Comparison of ENCODE assay signal across 34 cellular contexts in genomic region chr2:174711206-174711605, GRCh38. TPM values are rescaled to one million over a fixed set of nuclear protein-coding genes. Genes with fewer than 3 reads are reported as not detected.
DNase-seq lines count a peak whose midpoint lies in the region; ATAC-seq and TF ChIP-seq lines count a peak whose summit lies in the region.
"Had no signal": no experiment of that assay in that cellular context is flagged by ENCODE, and none has a peak within 500 bp of the region (broad histone marks: within the 10 kb centered on the region; RNA-seq: fewer than 3 reads in every experiment).

No MANE protein-coding gene starts in this region.

- ATAC-seq in psoas muscle = no peak
- ATAC-seq: activated T-helper 17 cell treated with anti-CD3 and anti-CD28 coated beads, Interleukin-2, amount 50 U/mL, for 72 hours; K562; left cardiac atrium; right lobe of liver had no signal

- POLR2A ChIA-PET in AG04450 (lab: Yijun Ruan, JAX) = no interaction called here

- DNase-seq in AG04450 (ENCODE audit: low read depth, low spot score) = peak; percentile 39
- DNase-seq in HK-2 (ENCODE audit: unreplicated experiment) = peak; percentile 31
- DNase-seq in brain microvascular endothelial cell = peak; percentile 43
- DNase-seq in islet precursor cell = peak; percentile 86
- DNase-seq in activated naive CD8-positive, alpha-beta T cell treated with anti-CD3 and anti-CD28 coated beads for 36 hours = no peak
- no peak for DNase-seq in amygdala (lab: John Stamatoyannopoulos, UW)
- DNase-seq in psoas muscle = no peak
- DNase-seq in Peyer's patch = no peak
- DNase-seq: 8988T; activated CD4-positive, alpha-beta memory T cell treated with anti-CD3 and anti-CD28 coated beads, Interleukin-2, amount 10 ng/mL, durations not matched to agents 7 days and 5 days; activated CD4-positive, alpha-beta T cell treated with anti-CD3 and anti-CD28 coated beads for 1 hour; activated naive CD4-positive, alpha-beta T cell treated with anti-CD3 and anti-CD28 coated beads, Interleukin-2, amount 50 U/mL, for 16 hours; AML-193; aorta; GDM1; H9; head of caudate nucleus; left cardiac atrium; mammary epithelial cell; NCI-H1417; NCI-H2029 treated with DMSO at 0.1 percent for 48 hours; NCI-H345; NCI-H774; posterior cingulate gyrus; right lobe of liver; RPMI8226; thyroid gland had no signal

- H3K9me3 Mint-ChIP-seq in activated naive CD8-positive, alpha-beta T cell treated with anti-CD3 and anti-CD28 coated beads for 36 hours = no peaks in the 10 kb centered on the region
- H3K9me3 Mint-ChIP-seq: activated CD4-positive, alpha-beta memory T cell treated with anti-CD3 and anti-CD28 coated beads, Interleukin-2, amount 10 ng/mL, durations not matched to agents 7 days and 5 days; activated T-helper 17 cell treated with anti-CD3 and anti-CD28 coated beads, Interleukin-2, amount 50 U/mL, for 72 hours; H9; neural progenitor cell; stimulated activated naive CD8-positive, alpha-beta T cell treated with anti-CD3 and anti-CD28 coated beads, Interleukin-15, Interleukin-2, amounts not matched to agents 100 ng/mL and 50 ng/mL, for 24 hours; T-helper 1 cell treated with Interleukin-12 subunit alpha and Interleukin-12 subunit beta and Interleukin-4 antibody, amounts not matched to agents 30 μg/mL and 1 μg/mL, for 36 hours had no signal

- peaks cover 4% of the 10 kb centered on the region for H3K27me3 Mint-ChIP-seq in activated naive CD8-positive, alpha-beta T cell treated with anti-CD3 and anti-CD28 coated beads for 36 hours

- TF ChIP-seq POLR2A in Peyer's patch (IDR thresholded peaks at IDR 0.05) = no peak

- peaks cover 13% of the 10 kb centered on the region for H3K4me1 Mint-ChIP-seq in activated naive CD8-positive, alpha-beta T cell treated with anti-CD3 and anti-CD28 coated beads for 36 hours
- H3K4me1 Mint-ChIP-seq: activated T-helper 17 cell treated with anti-CD3 and anti-CD28 coated beads, Interleukin-2, amount 50 U/mL, for 72 hours; H9; neural progenitor cell had no signal

- H3K4me1 ChIP-seq in psoas muscle = no peaks in the 10 kb centered on the region
- H3K4me1 ChIP-seq in Peyer's patch = no peaks in the 10 kb centered on the region
- H3K4me1 ChIP-seq: neural progenitor cell, right lobe of liver, SJSA1, thyroid gland had no signal

- CTCF ChIA-PET in AG04450 (lab: Charles Lee) = interaction anchor here (0.6 kb wide), 1 partner anchor 14 kb away, joined by 3 read pairs; no protein-coding TSS in a partner anchor

- WGBS in psoas muscle, 3 donors = 86 to 90% (median 90%) methylated on average over 6 of the region's 6 CpGs

- H3K9me3 ChIP-seq in AG04450 (ENCODE audit: control insufficient read depth, insufficient read depth, low read length) (peaks cover 6% of the 10 kb centered on the region; the same call in 1 of the 2 replicates), psoas muscle (no peaks in the 10 kb centered on the region), Peyer's patch (no peaks in the 10 kb centered on the region)
- H3K9me3 ChIP-seq: right lobe of liver, SJSA1, thyroid gland had no signal

- H3K27ac Mint-ChIP-seq in activated naive CD8-positive, alpha-beta T cell treated with anti-CD3 and anti-CD28 coated beads for 36 hours = no peak overlapping the region
- H3K27ac Mint-ChIP-seq: activated CD4-positive, alpha-beta memory T cell treated with anti-CD3 and anti-CD28 coated beads, Interleukin-2, amount 10 ng/mL, durations not matched to agents 7 days and 5 days; activated T-helper 17 cell treated with anti-CD3 and anti-CD28 coated beads, Interleukin-2, amount 50 U/mL, for 72 hours; H9; neural progenitor cell; stimulated activated naive CD8-positive, alpha-beta T cell treated with anti-CD3 and anti-CD28 coated beads, Interleukin-15, Interleukin-2, amounts not matched to agents 100 ng/mL and 50 ng/mL, for 24 hours; T-helper 1 cell treated with Interleukin-12 subunit alpha and Interleukin-12 subunit beta and Interleukin-4 antibody, amounts not matched to agents 30 μg/mL and 1 μg/mL, for 36 hours had no signal

- H3K4me3 ChIP-seq in AG04450 (ENCODE audit: low read depth, low read length) (no peak overlapping the region), brain microvascular endothelial cell (ENCODE audit: low read depth, low read length) (no peak overlapping the region), psoas muscle (no peak overlapping the region), Peyer's patch (no peak overlapping the region)
- H3K4me3 ChIP-seq: K562, neural progenitor cell, right lobe of liver, SJSA1, thyroid gland had no signal

- intact Hi-C loops in psoas muscle (cut with DNase I) = no loop called here

- no peak overlapping the region for H3K4me3 Mint-ChIP-seq in activated naive CD8-positive, alpha-beta T cell treated with anti-CD3 and anti-CD28 coated beads for 36 hours
- H3K4me3 Mint-ChIP-seq: activated CD4-positive, alpha-beta memory T cell treated with anti-CD3 and anti-CD28 coated beads, Interleukin-2, amount 10 ng/mL, durations not matched to agents 7 days and 5 days; activated T-helper 17 cell treated with anti-CD3 and anti-CD28 coated beads, Interleukin-2, amount 50 U/mL, for 72 hours; H9; neural progenitor cell; stimulated activated naive CD8-positive, alpha-beta T cell treated with anti-CD3 and anti-CD28 coated beads, Interleukin-15, Interleukin-2, amounts not matched to agents 100 ng/mL and 50 ng/mL, for 24 hours; T-helper 1 cell treated with Interleukin-12 subunit alpha and Interleukin-12 subunit beta and Interleukin-4 antibody, amounts not matched to agents 30 μg/mL and 1 μg/mL, for 36 hours had no signal

- H3K36me3 Mint-ChIP-seq in activated naive CD8-positive, alpha-beta T cell treated with anti-CD3 and anti-CD28 coated beads for 36 hours = no peaks in the 10 kb centered on the region
- H3K36me3 Mint-ChIP-seq: neural progenitor cell had no signal

- H3K36me3 ChIP-seq in brain microvascular endothelial cell (replicated peaks) (no peaks in the 10 kb centered on the region), psoas muscle (ENCODE audit: insufficient read depth in 1 of 2, low read depth in 1 of 2) (no peaks in the 10 kb centered on the region), Peyer's patch (no peaks in the 10 kb centered on the region)
- H3K36me3 ChIP-seq: neural progenitor cell, right lobe of liver, SJSA1, thyroid gland had no signal

- TF ChIP-seq CTCF in AG04450 (IDR thresholded peaks at IDR 0.05; ENCODE audit: low read depth, low read length) (no peak), brain microvascular endothelial cell (IDR thresholded peaks at IDR 0.05; ENCODE audit: low read depth, low read length, missing control alignments) (no peak), psoas muscle (IDR thresholded peaks at IDR 0.05) (no peak), Peyer's patch (IDR thresholded peaks at IDR 0.05) (no peak)

- in situ Hi-C loops in brain microvascular endothelial cell (cut with HindIII; ENCODE audit: low pct_ligation_motif_present, low sequenced_read_pairs) = no loop called here

- H3K27ac ChIP-seq in AG04450 (ENCODE audit: low read depth, low read length) (no peak overlapping the region), brain microvascular endothelial cell (no peak overlapping the region), psoas muscle (no peak overlapping the region), Peyer's patch (no peak overlapping the region)
- H3K27ac ChIP-seq: neural progenitor cell, right lobe of liver, SJSA1, thyroid gland had no signal

- peaks cover 6% of the 10 kb centered on the region for H3K27me3 ChIP-seq in AG04450 (ENCODE audit: control insufficient read depth, insufficient read depth, low read length)
- H3K27me3 ChIP-seq in brain microvascular endothelial cell (replicated peaks) = no peaks in the 10 kb centered on the region
- no peaks in the 10 kb centered on the region for H3K27me3 ChIP-seq in psoas muscle (ENCODE audit: insufficient read depth in 3 of 3, low read length in 2 of 3)
- H3K27me3 ChIP-seq in Peyer's patch = no peaks in the 10 kb centered on the region
- H3K27me3 ChIP-seq: neural progenitor cell, right lobe of liver, thyroid gland had no signal

RNA-seq across cellular contexts. Expression of gene CHRNA1, which starts 53.1 kb away (rescaled TPM):
- polyA plus RNA-seq in AG04450 (2011; rRNA removed) = 2.6 and 2.7 TPM in 2 replicates
- polyA minus RNA-seq in AG04450 (2011; rRNA and poly(A)+ RNA removed) = 2.5 and 2.7 TPM in 2 replicates
- total RNA-seq in activated naive CD8-positive, alpha-beta T cell treated with anti-CD3 and anti-CD28 coated beads for 36 hours = not detected
- total RNA-seq in psoas muscle = 100 to 1,000 TPM in 3 of 4 donors, 10 to 100 TPM in 1; 51.0 to 278 (median 147) TPM
- 100 to 1,000 TPM in 1 of 3 donors, 10 to 100 TPM in 2; 31.7 to 123 (median 54.0) TPM for polyA plus RNA-seq in psoas muscle
- total RNA-seq in Peyer's patch = not detected
- total RNA-seq: activated CD4-positive, alpha-beta memory T cell treated with anti-CD3 and anti-CD28 coated beads, Interleukin-2, amount 10 ng/mL, durations not matched to agents 7 days and 5 days; aorta; H9; HT-29; K562; mammary epithelial cell; thyroid gland had no signal
- polyA plus RNA-seq: K562, mammary epithelial cell had no signal

Comparison
In these comparisons a context has a peak if more than half of its experiments do, and no peak if none do; other contexts are left out.
1. DNase-seq: peak in AG04450 (single experiment), HK-2 (single experiment), brain microvascular endothelial cell (single experiment) and islet precursor cell (single experiment); none in activated naive CD8-positive, alpha-beta T cell treated with anti-CD3 and anti-CD28 coated beads for 36 hours (single experiment), amygdala (0 of 56), psoas muscle (0 of 2) and Peyer's patch (0 of 3).
2. RNA of gene CHRNA1, which starts 53.1 kb away (total RNA-seq): 51.0 to 278 TPM in psoas muscle; not detected in activated naive CD8-positive, alpha-beta T cell treated with anti-CD3 and anti-CD28 coated beads for 36 hours and not detected in Peyer's patch; every median in the first group is over 10 times any median in the second.